ENCODE assay signal across 8 cellular contexts in the genomic region with DNA sequence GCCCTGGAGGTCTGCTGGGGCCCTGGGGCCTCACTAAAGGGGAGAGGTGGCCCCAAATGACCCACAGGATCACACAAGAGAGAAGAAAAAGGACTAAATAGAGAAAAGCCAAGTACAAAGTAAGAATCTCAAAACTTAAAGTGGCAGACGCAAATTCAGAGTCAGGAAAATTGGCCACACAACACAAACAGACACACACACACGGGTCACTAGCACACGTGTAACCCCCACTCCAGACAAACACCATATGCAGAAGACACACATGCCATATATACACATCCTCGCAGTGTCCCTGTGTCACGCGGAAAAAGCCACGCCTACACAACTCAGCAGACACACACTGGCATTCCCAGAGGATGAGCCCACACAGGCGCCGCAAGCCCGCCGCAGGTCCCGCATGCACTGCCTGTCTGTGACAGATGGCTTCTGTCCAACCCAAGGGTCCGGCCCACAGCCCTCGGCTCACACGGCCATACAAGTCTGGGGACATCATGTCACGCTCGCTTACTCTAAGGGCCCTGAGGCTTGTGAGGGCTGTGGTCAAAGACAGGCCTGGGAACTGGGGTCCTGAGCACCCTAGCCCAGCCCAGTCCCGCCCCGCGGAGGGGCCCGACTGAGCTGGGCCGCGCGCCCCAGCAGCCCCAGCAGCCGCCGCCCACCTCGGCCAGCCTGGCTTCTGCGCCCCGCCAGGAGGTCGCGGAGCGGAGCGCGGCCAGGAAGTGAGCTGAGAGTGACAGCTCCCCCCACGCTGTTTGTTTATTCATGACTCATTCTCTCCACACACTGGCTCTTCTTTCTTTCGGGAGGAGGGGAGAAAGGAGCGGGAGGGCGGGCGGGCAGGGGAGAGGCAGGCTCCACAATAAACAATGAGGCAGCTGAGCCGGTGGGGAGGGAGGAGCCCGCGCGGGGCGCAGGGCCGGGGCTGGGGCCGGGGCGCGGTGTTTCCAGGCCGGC.
A peak's percentile ranks its signal among the peaks of the same experiment; 100 is the strongest.
DNase-seq lines count a peak whose midpoint lies in the region; ATAC-seq and TF ChIP-seq lines count a peak whose summit lies in the region.

No MANE protein-coding gene starts in this region.

- peak; percentile 70 for ATAC-seq in stimulated activated naive CD8-positive, alpha-beta T cell treated with anti-CD3 and anti-CD28 coated beads, Interleukin-15, Interleukin-2, amounts not matched to agents 100 U/mL and 50 U/mL, for 24 hours

- H3K27me3 ChIP-seq in H7 (ENCODE audit: control insufficient read depth, insufficient read depth, low read length): no peaks in the 10 kb centered on the region

- H3K27ac Mint-ChIP-seq in nephron progenitor cell: peak overlapping the region; percentile 90

- H3K4me3 Mint-ChIP-seq in nephron progenitor cell: peak overlapping the region; percentile 74

- TF ChIP-seq CTCF in fibroblast of villous mesenchyme (IDR thresholded peaks at IDR 0.05; ENCODE audit: insufficient read depth, low read depth, low read length): no peak
- no peak for TF ChIP-seq CTCF in nephron progenitor cell (IDR thresholded peaks at IDR 0.05)

- DNase-seq in Daoy (ENCODE audit: low read depth): peak; percentile 93
- DNase-seq in H7: peak; percentile 96
- peak; percentile 89 for DNase-seq in LoVo (ENCODE audit: low spot score)
- peak; percentile 63 to 76 for DNase-seq in SHP77 (lab: John Stamatoyannopoulos, UW)
- DNase-seq in activated gamma-delta T cell treated with anti-CD3 and anti-CD28 coated beads, Interleukin-2, amount 50 U/mL, for 16 hours (ENCODE audit: low read depth): peak; percentile 69
- peak; percentile 96 for DNase-seq in fibroblast of villous mesenchyme (ENCODE audit: low read depth)
- no peak for DNase-seq in nephron progenitor cell
- peak; percentile 79 for DNase-seq in stimulated activated naive CD8-positive, alpha-beta T cell treated with anti-CD3 and anti-CD28 coated beads, Interleukin-15, Interleukin-2, amounts not matched to agents 100 U/mL and 50 U/mL, for 24 hours

- no peaks in the 10 kb centered on the region for H3K36me3 ChIP-seq in H7 (replicated peaks; ENCODE audit: control insufficient read depth, insufficient read depth, low read length)

- no peaks in the 10 kb centered on the region for H3K9me3 Mint-ChIP-seq in nephron progenitor cell

- peaks cover 82% of the 10 kb centered on the region for H3K4me1 Mint-ChIP-seq in nephron progenitor cell

- H3K36me3 Mint-ChIP-seq in nephron progenitor cell (ENCODE audit: low read depth): no peaks in the 10 kb centered on the region

- H3K4me3 ChIP-seq in H7 (ENCODE audit: insufficient read depth, low read depth, low read length): peak overlapping the region; percentile 45
- peak overlapping the region; percentile 51 for H3K4me3 ChIP-seq in fibroblast of villous mesenchyme (ENCODE audit: low read depth, low read length)

- H3K27me3 Mint-ChIP-seq in nephron progenitor cell (ENCODE audit: low read depth, poor library complexity): peaks cover 19% of the 10 kb centered on the region
